In genomic region chr15:48396020-48396419, GRCh38 we compare ENCODE assay signal across 2 cellular contexts.
TF ChIP-seq lines count a peak whose summit lies in the region.

No MANE protein-coding gene starts in this region.

TF ChIP-seq in IMR-90, 13 proteins besides CTCF, POLR2A, EP300 and RAD21 (continued from another document):
- TF ChIP-seq CEBPB (IDR thresholded peaks at IDR 0.05; ENCODE audit: low read depth, low read length) (no peak), BHLHE40 (IDR thresholded peaks at IDR 0.05; ENCODE audit: low read depth, low read length) (no peak), MAFK (IDR thresholded peaks at IDR 0.05; ENCODE audit: low read depth, low read length) (no peak), ELK1 (IDR thresholded peaks at IDR 0.05; ENCODE audit: borderline replicate concordance, low read depth, low read length) (no peak), MAZ (IDR thresholded peaks at IDR 0.05; ENCODE audit: borderline replicate concordance, low read depth, low read length) (no peak), RFX5 (IDR thresholded peaks at IDR 0.05; ENCODE audit: low read depth, low read length) (no peak), SMC3 (IDR thresholded peaks at IDR 0.05; ENCODE audit: low read depth, low read length) (no peak), CHD1 (IDR thresholded peaks at IDR 0.05; ENCODE audit: low read depth, low read length) (no peak), MXI1 (IDR thresholded peaks at IDR 0.05; ENCODE audit: borderline replicate concordance, low read depth, low read length) (no peak)
- TF ChIP-seq, protein P1, sequence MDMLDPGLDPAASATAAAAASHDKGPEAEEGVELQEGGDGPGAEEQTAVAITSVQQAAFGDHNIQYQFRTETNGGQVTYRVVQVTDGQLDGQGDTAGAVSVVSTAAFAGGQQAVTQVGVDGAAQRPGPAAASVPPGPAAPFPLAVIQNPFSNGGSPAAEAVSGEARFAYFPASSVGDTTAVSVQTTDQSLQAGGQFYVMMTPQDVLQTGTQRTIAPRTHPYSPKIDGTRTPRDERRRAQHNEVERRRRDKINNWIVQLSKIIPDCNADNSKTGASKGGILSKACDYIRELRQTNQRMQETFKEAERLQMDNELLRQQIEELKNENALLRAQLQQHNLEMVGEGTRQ (IDR thresholded peaks at IDR 0.05; ENCODE audit: low read depth, low read length) = no peak

TF ChIP-seq in WTC11, 78 proteins besides CTCF, POLR2A, EP300 and RAD21 (continued from another document):
- TF ChIP-seq, protein P2, sequence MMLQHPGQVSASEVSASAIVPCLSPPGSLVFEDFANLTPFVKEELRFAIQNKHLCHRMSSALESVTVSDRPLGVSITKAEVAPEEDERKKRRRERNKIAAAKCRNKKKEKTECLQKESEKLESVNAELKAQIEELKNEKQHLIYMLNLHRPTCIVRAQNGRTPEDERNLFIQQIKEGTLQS (CRISPR knock-in tag; conservative IDR thresholded peaks at IDR 0.05) = no peak
- no peak for TF ChIP-seq ZSCAN18 (CRISPR knock-in tag; IDR thresholded peaks at IDR 0.05)
- no peak for TF ChIP-seq IRF2 (CRISPR knock-in tag; IDR thresholded peaks at IDR 0.05; ENCODE audit: borderline replicate concordance, low read depth)
- no peak for TF ChIP-seq ZNF671 (CRISPR knock-in tag; IDR thresholded peaks at IDR 0.05)
- TF ChIP-seq, protein P3, sequence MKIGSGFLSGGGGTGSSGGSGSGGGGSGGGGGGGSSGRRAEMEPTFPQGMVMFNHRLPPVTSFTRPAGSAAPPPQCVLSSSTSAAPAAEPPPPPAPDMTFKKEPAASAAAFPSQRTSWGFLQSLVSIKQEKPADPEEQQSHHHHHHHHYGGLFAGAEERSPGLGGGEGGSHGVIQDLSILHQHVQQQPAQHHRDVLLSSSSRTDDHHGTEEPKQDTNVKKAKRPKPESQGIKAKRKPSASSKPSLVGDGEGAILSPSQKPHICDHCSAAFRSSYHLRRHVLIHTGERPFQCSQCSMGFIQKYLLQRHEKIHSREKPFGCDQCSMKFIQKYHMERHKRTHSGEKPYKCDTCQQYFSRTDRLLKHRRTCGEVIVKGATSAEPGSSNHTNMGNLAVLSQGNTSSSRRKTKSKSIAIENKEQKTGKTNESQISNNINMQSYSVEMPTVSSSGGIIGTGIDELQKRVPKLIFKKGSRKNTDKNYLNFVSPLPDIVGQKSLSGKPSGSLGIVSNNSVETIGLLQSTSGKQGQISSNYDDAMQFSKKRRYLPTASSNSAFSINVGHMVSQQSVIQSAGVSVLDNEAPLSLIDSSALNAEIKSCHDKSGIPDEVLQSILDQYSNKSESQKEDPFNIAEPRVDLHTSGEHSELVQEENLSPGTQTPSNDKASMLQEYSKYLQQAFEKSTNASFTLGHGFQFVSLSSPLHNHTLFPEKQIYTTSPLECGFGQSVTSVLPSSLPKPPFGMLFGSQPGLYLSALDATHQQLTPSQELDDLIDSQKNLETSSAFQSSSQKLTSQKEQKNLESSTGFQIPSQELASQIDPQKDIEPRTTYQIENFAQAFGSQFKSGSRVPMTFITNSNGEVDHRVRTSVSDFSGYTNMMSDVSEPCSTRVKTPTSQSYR (CRISPR knock-in tag; IDR thresholded peaks at IDR 0.05) = no peak
- no peak for TF ChIP-seq ZNF263 (CRISPR knock-in tag; IDR thresholded peaks at IDR 0.05; ENCODE audit: low read depth)
- TF ChIP-seq, protein P4, sequence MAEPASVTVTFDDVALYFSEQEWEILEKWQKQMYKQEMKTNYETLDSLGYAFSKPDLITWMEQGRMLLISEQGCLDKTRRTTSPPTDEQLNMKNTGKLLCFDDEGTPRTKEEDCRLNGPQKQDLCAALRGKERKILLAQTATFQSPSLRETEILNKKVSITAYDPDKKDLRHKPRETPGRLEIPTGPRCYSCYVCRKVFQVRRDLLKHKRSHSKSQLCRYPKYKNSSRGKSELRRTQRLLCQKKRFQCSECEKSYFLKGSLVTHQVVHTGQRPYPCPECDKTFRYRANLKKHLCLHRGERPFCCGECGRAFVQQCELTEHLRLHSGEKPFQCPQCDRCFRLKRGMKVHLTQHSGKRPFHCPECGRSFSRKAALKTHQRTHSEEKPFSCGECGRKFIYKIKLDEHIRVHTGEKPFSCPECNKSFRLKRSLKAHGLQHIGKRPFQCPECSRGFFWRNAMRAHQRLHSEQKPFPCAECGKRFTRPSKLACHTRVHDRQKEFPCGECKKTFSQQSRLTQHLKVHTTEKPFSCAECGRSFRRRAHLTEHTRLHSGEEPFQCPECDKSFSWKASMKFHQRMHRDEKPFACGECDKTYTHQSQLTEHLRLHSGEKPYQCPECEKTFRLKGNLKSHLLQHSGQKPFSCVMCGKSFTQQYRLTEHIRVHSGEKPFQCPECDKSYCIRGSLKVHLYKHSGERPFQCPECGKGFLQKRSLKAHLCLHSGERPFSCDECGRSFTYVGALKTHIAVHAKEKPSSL (CRISPR knock-in tag; conservative IDR thresholded peaks at IDR 0.05) = no peak
- TF ChIP-seq ZNF317 (CRISPR knock-in tag; IDR thresholded peaks at IDR 0.05; ENCODE audit: borderline replicate concordance, low read depth) = no peak
- TF ChIP-seq ELF4 (CRISPR knock-in tag; IDR thresholded peaks at IDR 0.05; ENCODE audit: low read depth) = no peak
- TF ChIP-seq TP53 (CRISPR knock-in tag; IDR thresholded peaks at IDR 0.05) = no peak
- TF ChIP-seq, protein P5, sequence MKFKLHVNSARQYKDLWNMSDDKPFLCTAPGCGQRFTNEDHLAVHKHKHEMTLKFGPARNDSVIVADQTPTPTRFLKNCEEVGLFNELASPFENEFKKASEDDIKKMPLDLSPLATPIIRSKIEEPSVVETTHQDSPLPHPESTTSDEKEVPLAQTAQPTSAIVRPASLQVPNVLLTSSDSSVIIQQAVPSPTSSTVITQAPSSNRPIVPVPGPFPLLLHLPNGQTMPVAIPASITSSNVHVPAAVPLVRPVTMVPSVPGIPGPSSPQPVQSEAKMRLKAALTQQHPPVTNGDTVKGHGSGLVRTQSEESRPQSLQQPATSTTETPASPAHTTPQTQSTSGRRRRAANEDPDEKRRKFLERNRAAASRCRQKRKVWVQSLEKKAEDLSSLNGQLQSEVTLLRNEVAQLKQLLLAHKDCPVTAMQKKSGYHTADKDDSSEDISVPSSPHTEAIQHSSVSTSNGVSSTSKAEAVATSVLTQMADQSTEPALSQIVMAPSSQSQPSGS (CRISPR knock-in tag; IDR thresholded peaks at IDR 0.05; ENCODE audit: borderline replicate concordance, low read depth) = no peak
